8 cellular contexts compared by ENCODE assay signal in the genomic region with DNA sequence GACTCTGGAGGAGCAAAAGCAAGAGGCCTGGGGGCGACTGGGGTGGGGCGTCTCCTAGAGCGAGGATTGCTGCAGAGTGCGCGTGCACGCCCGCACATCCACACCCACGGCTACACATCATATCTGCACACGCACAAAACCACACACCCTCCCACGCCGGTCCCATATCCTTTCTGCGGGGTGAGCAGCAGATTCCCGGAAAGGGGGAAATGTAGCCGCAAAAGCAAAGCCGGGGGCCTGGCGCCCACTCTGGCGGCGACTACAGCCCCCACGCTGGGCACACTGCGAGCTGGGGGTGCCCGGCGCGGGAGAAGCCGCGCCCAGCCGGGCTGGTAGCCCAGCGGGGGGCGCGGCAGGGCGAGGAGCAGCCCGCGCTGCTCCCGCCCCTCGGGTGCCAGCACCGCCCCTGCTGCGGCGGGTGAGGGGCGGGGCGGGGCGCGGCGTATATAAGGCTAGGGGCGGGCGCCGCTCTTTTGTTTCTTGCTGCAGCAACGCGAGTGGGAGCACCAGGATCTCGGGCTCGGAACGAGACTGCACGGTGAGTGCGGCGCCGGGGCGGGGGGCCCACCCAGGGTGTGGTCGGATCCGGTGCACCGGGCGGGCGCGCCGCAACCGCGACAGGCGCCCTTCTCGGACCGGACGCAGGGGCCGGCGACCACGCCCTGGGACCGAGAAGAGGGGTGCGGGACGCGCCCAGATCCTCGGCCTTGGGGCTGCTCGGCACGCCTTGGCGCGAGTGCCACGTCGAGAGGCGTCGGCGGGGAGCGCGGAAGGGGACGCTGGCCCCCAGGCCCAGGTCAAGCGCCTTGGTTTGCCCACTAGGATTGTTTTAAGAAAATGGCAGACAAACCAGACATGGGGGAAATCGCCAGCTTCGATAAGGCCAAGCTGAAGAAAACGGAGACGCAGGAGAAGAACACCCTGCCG.
DNase-seq lines count a peak whose midpoint lies in the region; ATAC-seq and TF ChIP-seq lines count a peak whose summit lies in the region.

Gene TMSB10 (plus strand): TSS at position 476 of the 927 bp plus-strand sequence.

- peak within 1 kb of the TSS; percentile 86 for H3K4me3 ChIP-seq in AG04449 (ENCODE audit: low read depth, low read length)
- peak within 1 kb of the TSS; percentile 83 to 94 for H3K4me3 ChIP-seq in cardiac fibroblast (replicated peaks in 1 of 2; ENCODE audit: low read depth in 2 of 2, low read length in 2 of 2)

- DNase-seq in AG04449 (ENCODE audit: low read depth, low spot score) (no peak), NCI-H2227 (lab: John Stamatoyannopoulos, UW; ENCODE audit: unreplicated experiment) (peak; percentile 89), cardiac fibroblast (ENCODE audit: low read depth in 2 of 2) (peak; percentile 87 to 93), islet precursor cell (peak; percentile 93)
- peak; percentile 72 to 86 (median 81) for DNase-seq in activated CD4-positive, CD25-positive, alpha-beta regulatory T cell (lab: John Stamatoyannopoulos, UW)
- DNase-seq in stimulated activated CD4-positive, alpha-beta T cell treated with anti-CD3 and anti-CD28 coated beads, Interleukin-12 subunit alpha, Interleukin-12 subunit beta, amount 100 ng/mL, for 48 hours (ENCODE audit: low read depth in 2 of 3, low spot score in 1 of 3), result peak; percentile 80 to 87 (median 81)

- ATAC-seq in GM18858 (IDR thresholded peaks at IDR 0.05; ENCODE audit: unreplicated experiment), result peak; percentile 54
- ATAC-seq in HG03066 (IDR thresholded peaks at IDR 0.05; ENCODE audit: low read depth, unreplicated experiment), result peak; percentile 51

- TF ChIP-seq CTCF in AG04449 (IDR thresholded peaks at IDR 0.05; ENCODE audit: insufficient read depth, low read length, missing control alignments), result no peak
- no peak for TF ChIP-seq CTCF in cardiac fibroblast (IDR thresholded peaks at IDR 0.05; ENCODE audit: low read depth, low read length)

- CTCF ChIA-PET in AG04449 (lab: Yijun Ruan, JAX), result interaction anchor here (1.9 to 4.7 kb wide), 2 partner anchors 15 to 20 kb away, joined by 10 to 50 read pairs; no protein-coding TSS in a partner anchor

- POLR2A ChIA-PET in AG04449 (lab: Yijun Ruan, JAX), result interaction anchor here (0.6 to 4.8 kb wide), 12 partner anchors 9 to 656 kb away, joined by 3 to 71 read pairs (median 6); partner anchors contain the start of gene TRABD2A
